In genomic region chr1:93033785-93034184, GRCh38 we compare ENCODE assay signal across 10 cellular contexts. TPM values are rescaled to one million over a fixed set of nuclear protein-coding genes. Genes with fewer than 3 reads are reported as not detected.
DNase-seq lines count a peak whose midpoint lies in the region; ATAC-seq, FAIRE-seq and TF ChIP-seq lines count a peak whose summit lies in the region.
"Had no signal": no experiment of that assay in that cellular context is flagged by ENCODE, and none has a peak within 500 bp of the region (broad histone marks: within the 10 kb centered on the region; RNA-seq: fewer than 3 reads in every experiment).

No MANE protein-coding gene starts in this region.

- DNase-seq in globus pallidus (ENCODE audit: low spot score) (peak; percentile 6), AG08395 (ENCODE audit: low spot score) (no peak), cerebellum (ENCODE audit: low spot score) (no peak), H54 (ENCODE audit: insufficient read length, low spot score) (no peak)
- no peak for DNase-seq in activated effector memory CD4-positive, alpha-beta T cell treated with Interleukin-2 at 50 U/mL for 16 hours
- DNase-seq: NCI-H187 treated with DMSO at 0.1 percent for 48 hours had no signal

- ATAC-seq in GM18861 (IDR thresholded peaks at IDR 0.05; ENCODE audit: unreplicated experiment) = peak; percentile 80
- peak; percentile 92 for ATAC-seq in GM21723 (IDR thresholded peaks at IDR 0.05; ENCODE audit: unreplicated experiment)
- peak; percentile 82 for ATAC-seq in HG03469 (IDR thresholded peaks at IDR 0.05; ENCODE audit: unreplicated experiment)

- no peak for TF ChIP-seq POLR2A in H54 (IDR thresholded peaks at IDR 0.05; ENCODE audit: low read depth, low read length)

- FAIRE-seq in H54 (lab: Jason Lieb, UNC) = no peak
- FAIRE-seq: endometrium had no signal

RNA-seq across cellular contexts. Expression of gene MTF2, which starts 45.3 kb away (rescaled TPM):
- total RNA-seq in cerebellum = 86.9 TPM
